In the genomic region with DNA sequence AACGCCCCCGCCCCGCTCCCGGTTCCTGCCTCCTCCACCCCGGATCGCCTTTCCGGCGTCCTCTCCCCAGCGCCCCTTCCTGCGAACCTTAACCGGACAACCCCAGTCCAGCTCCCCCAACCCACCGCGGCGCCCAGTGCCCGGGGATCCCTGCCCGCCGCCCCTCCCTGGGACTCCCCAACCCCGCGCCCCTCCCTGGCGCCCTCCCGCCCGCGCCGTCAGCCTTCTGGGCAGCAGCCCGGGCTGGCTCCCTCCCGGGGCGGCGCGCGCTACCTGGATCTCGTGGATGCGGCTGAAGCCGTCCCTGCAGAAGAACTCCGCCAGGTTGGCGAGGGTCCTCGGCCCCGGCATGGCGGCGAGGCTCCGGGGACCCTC, we compare ENCODE assay signal across 8 cellular contexts. TPM values are rescaled to one million over a fixed set of nuclear protein-coding genes. Genes with fewer than 3 reads are reported as not detected.
DNase-seq lines count a peak whose midpoint lies in the region; ATAC-seq, FAIRE-seq and TF ChIP-seq lines count a peak whose summit lies in the region.

No MANE protein-coding gene starts in this region.

- POLR2A ChIA-PET in activated CD4-positive, alpha-beta memory T cell treated with anti-CD3 and anti-CD28 coated beads for 36 hours (lab: Charles Lee), result no interaction called here

- H3K27ac Mint-ChIP-seq in natural killer cell, result no peak overlapping the region
- H3K27ac Mint-ChIP-seq in activated CD4-positive, alpha-beta memory T cell treated with anti-CD3 and anti-CD28 coated beads for 36 hours, result no peak overlapping the region

- H3K27me3 Mint-ChIP-seq in natural killer cell (ENCODE audit: low read depth in 2 of 2), result peaks cover 54 to 61% of the 10 kb centered on the region in 2 donors
- H3K27me3 Mint-ChIP-seq in activated CD4-positive, alpha-beta memory T cell treated with anti-CD3 and anti-CD28 coated beads for 36 hours, result peaks cover 57% of the 10 kb centered on the region

- H3K9me3 ChIP-seq in SJCRH30 (replicated peaks), result 0 out of 2 replicates have a peak, but pooled peaks cover 4% of the 10 kb centered on the region

- peak overlapping the region; percentile 50; the same call in 1 of the 2 replicates for H3K4me3 ChIP-seq in GM08714 (ENCODE audit: low read length)
- peak overlapping the region; percentile 63 for H3K4me3 ChIP-seq in SJCRH30
- peak overlapping the region; percentile 63 for H3K4me3 ChIP-seq in retinal pigment epithelial cell (ENCODE audit: low read length)

- no peak for ATAC-seq in natural killer cell
- ATAC-seq in GM19397 (IDR thresholded peaks at IDR 0.05; ENCODE audit: unreplicated experiment), result no peak

- H3K27ac ChIP-seq in SJCRH30, result no peak overlapping the region

- H3K36me3 ChIP-seq in SJCRH30, result no peaks in the 10 kb centered on the region

- no peaks in the 10 kb centered on the region for H3K27me3 ChIP-seq in SJCRH30

- no peaks in the 10 kb centered on the region for H3K9me3 Mint-ChIP-seq in natural killer cell
- peaks cover 2% of the 10 kb centered on the region for H3K9me3 Mint-ChIP-seq in activated CD4-positive, alpha-beta memory T cell treated with anti-CD3 and anti-CD28 coated beads for 36 hours

- no peak for FAIRE-seq in frontal cortex (lab: Jason Lieb, UNC)

- H3K4me1 Mint-ChIP-seq in natural killer cell, result peaks cover 8 to 14% of the 10 kb centered on the region in 2 donors
- H3K4me1 Mint-ChIP-seq in activated CD4-positive, alpha-beta memory T cell treated with anti-CD3 and anti-CD28 coated beads for 36 hours (ENCODE audit: low read depth), result peaks cover 18% of the 10 kb centered on the region

- TF ChIP-seq CTCF in retinal pigment epithelial cell (conservative IDR thresholded peaks at IDR 0.05; ENCODE audit: low read depth, low read length), result no peak
- no peak for TF ChIP-seq CTCF in natural killer cell (IDR thresholded peaks at IDR 0.05)

- intact Hi-C loops in natural killer cell (cut with micrococcal nuclease), result no loop called here
- intact Hi-C loops in activated CD4-positive, alpha-beta memory T cell treated with anti-CD3 and anti-CD28 coated beads for 36 hours (cut with micrococcal nuclease), result no loop called here

- peaks cover 8% of the 10 kb centered on the region for H3K36me3 Mint-ChIP-seq in natural killer cell
- no peaks in the 10 kb centered on the region for H3K36me3 Mint-ChIP-seq in activated CD4-positive, alpha-beta memory T cell treated with anti-CD3 and anti-CD28 coated beads for 36 hours

- CTCF ChIA-PET in activated CD4-positive, alpha-beta memory T cell treated with anti-CD3 and anti-CD28 coated beads for 36 hours (lab: Charles Lee), result no interaction called here

- DNase-seq in SJCRH30 (peak; percentile 28 to 42), frontal cortex (ENCODE audit: low spot score in 2 of 2) (peak; percentile 37 to 41), retinal pigment epithelial cell (ENCODE audit: low read depth) (no peak), natural killer cell (no peak), DMS153 (lab: John Stamatoyannopoulos, UW) (no peak)
- DNase-seq in activated CD4-positive, alpha-beta memory T cell treated with anti-CD3 and anti-CD28 coated beads for 36 hours, result no peak

- H3K4me1 ChIP-seq in SJCRH30, result peaks cover under 1% of the 10 kb centered on the region

- no peak overlapping the region for H3K4me3 Mint-ChIP-seq in natural killer cell
- H3K4me3 Mint-ChIP-seq in activated CD4-positive, alpha-beta memory T cell treated with anti-CD3 and anti-CD28 coated beads for 36 hours, result no peak overlapping the region

RNA-seq across cellular contexts. Expression of gene CYP27C1, which starts 0.4 kb away (rescaled TPM):
- total RNA-seq in SJCRH30 (2014; rRNA removed; shearing (Covaris generic)), result 0.30 and 0.35 TPM in 2 replicates
- total RNA-seq in frontal cortex (2.4 TPM), natural killer cell (not detected)
- total RNA-seq in activated CD4-positive, alpha-beta memory T cell treated with anti-CD3 and anti-CD28 coated beads for 36 hours, result not detected

Comparison
In these comparisons a context has a peak if more than half of its experiments do, and no peak if none do; other contexts are left out.
1. DNase-seq: peak in SJCRH30 (2 of 2) and frontal cortex (2 of 2); none in retinal pigment epithelial cell (single experiment), natural killer cell (single experiment), DMS153 (single experiment) and activated CD4-positive, alpha-beta memory T cell treated with anti-CD3 and anti-CD28 coated beads for 36 hours (single experiment).
2. Peak in every context shown above with its lines, with median percentiles within 50 percentile points of each other: H3K4me3 ChIP-seq.